In the genomic region with DNA sequence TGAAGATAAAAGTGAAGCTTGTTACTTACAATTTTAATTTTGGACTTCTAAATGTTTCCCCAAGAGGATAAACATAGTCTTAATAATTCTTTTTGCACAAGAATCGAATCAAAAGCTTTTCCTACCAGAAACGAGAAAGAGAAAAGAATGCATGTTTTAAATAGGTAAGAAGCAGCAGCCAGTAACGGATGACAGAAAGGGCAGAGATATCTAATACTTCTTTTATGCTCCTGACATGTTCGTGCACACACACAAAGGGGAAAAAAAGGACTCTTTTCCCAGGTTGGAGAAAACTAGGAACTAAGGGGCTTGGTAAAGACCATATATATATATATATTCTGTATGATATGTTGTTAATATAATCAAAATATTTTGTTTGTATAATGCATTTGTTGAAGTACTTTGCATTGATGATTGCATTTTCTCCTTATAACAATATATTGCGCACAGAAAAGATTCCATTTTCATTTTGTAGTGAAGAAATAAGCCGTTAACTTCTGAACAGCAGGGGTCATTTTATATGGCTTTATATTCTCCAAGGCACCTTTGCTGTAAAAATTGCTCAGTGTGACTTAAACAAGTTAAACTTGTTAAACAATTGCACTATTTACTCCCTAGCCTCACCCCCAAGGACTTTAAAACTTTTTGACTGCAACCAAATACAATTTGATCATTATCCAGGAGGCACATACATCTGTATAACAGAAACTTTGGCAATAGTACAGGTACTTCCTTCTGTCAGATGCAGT, we compare ENCODE assay signal across 3 cellular contexts.
TF ChIP-seq lines count a peak whose summit lies in the region.

No MANE protein-coding gene starts in this region.

TF ChIP-seq in A549, 52 proteins besides CTCF, POLR2A, EP300 and RAD21:
- TF ChIP-seq, protein P1, sequence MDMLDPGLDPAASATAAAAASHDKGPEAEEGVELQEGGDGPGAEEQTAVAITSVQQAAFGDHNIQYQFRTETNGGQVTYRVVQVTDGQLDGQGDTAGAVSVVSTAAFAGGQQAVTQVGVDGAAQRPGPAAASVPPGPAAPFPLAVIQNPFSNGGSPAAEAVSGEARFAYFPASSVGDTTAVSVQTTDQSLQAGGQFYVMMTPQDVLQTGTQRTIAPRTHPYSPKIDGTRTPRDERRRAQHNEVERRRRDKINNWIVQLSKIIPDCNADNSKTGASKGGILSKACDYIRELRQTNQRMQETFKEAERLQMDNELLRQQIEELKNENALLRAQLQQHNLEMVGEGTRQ (IDR thresholded peaks at IDR 0.05), result no peak
- TF ChIP-seq MAZ (IDR thresholded peaks at IDR 0.05; ENCODE audit: borderline replicate concordance, low read depth, low read length), result no peak

TF ChIP-seq in IMR-90, 13 proteins besides CTCF, POLR2A, EP300 and RAD21:
- TF ChIP-seq BHLHE40 (IDR thresholded peaks at IDR 0.05; ENCODE audit: low read depth, low read length) (no peak), MXI1 (IDR thresholded peaks at IDR 0.05; ENCODE audit: borderline replicate concordance, low read depth, low read length) (no peak), CHD1 (IDR thresholded peaks at IDR 0.05; ENCODE audit: low read depth, low read length) (no peak), MAFK (IDR thresholded peaks at IDR 0.05; ENCODE audit: low read depth, low read length) (no peak), RCOR1 (IDR thresholded peaks at IDR 0.05; ENCODE audit: insufficient replicate concordance, low read length) (no peak), FOS (IDR thresholded peaks at IDR 0.05; ENCODE audit: low read depth, low read length) (no peak), CEBPB (IDR thresholded peaks at IDR 0.05; ENCODE audit: low read depth, low read length) (no peak), RFX5 (IDR thresholded peaks at IDR 0.05; ENCODE audit: low read depth, low read length) (no peak), NFE2L2 (IDR thresholded peaks at IDR 0.05; ENCODE audit: low read depth, low read length) (no peak), MAZ (IDR thresholded peaks at IDR 0.05; ENCODE audit: borderline replicate concordance, low read depth, low read length) (no peak), SMC3 (IDR thresholded peaks at IDR 0.05; ENCODE audit: low read depth, low read length) (no peak)
- TF ChIP-seq, protein P1 (IDR thresholded peaks at IDR 0.05; ENCODE audit: low read depth, low read length), result no peak
- TF ChIP-seq, protein P2, sequence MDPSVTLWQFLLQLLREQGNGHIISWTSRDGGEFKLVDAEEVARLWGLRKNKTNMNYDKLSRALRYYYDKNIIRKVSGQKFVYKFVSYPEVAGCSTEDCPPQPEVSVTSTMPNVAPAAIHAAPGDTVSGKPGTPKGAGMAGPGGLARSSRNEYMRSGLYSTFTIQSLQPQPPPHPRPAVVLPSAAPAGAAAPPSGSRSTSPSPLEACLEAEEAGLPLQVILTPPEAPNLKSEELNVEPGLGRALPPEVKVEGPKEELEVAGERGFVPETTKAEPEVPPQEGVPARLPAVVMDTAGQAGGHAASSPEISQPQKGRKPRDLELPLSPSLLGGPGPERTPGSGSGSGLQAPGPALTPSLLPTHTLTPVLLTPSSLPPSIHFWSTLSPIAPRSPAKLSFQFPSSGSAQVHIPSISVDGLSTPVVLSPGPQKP (IDR thresholded peaks at IDR 0.05; ENCODE audit: borderline replicate concordance, low read depth, low read length), result no peak

TF ChIP-seq in K562, 482 proteins besides CTCF, POLR2A, EP300 and RAD21 (continues in another document):
- no peak for TF ChIP-seq POLR2G (IDR thresholded peaks at IDR 0.05; ENCODE audit: low read depth, low read length)
- TF ChIP-seq, protein P3, sequence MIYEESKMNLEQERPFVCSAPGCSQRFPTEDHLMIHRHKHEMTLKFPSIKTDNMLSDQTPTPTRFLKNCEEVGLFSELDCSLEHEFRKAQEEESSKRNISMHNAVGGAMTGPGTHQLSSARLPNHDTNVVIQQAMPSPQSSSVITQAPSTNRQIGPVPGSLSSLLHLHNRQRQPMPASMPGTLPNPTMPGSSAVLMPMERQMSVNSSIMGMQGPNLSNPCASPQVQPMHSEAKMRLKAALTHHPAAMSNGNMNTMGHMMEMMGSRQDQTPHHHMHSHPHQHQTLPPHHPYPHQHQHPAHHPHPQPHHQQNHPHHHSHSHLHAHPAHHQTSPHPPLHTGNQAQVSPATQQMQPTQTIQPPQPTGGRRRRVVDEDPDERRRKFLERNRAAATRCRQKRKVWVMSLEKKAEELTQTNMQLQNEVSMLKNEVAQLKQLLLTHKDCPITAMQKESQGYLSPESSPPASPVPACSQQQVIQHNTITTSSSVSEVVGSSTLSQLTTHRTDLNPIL (CRISPR knock-in tag; IDR thresholded peaks at IDR 0.05), result no peak
- no peak for TF ChIP-seq KAT2B (IDR thresholded peaks at IDR 0.05; ENCODE audit: low read depth, low read length)
- TF ChIP-seq SNIP1 (IDR thresholded peaks at IDR 0.05; ENCODE audit: low read depth), result no peak
- TF ChIP-seq MXI1 (IDR thresholded peaks at IDR 0.05; ENCODE audit: low read depth, low read length), result no peak
- TF ChIP-seq RFX5 (IDR thresholded peaks at IDR 0.05; ENCODE audit: low read depth, low read length), result no peak
- TF ChIP-seq, protein P4, sequence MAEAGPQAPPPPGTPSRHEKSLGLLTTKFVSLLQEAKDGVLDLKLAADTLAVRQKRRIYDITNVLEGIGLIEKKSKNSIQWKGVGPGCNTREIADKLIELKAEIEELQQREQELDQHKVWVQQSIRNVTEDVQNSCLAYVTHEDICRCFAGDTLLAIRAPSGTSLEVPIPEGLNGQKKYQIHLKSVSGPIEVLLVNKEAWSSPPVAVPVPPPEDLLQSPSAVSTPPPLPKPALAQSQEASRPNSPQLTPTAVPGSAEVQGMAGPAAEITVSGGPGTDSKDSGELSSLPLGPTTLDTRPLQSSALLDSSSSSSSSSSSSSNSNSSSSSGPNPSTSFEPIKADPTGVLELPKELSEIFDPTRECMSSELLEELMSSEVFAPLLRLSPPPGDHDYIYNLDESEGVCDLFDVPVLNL (CRISPR knock-in tag; IDR thresholded peaks at IDR 0.05; ENCODE audit: low read depth), result no peak
- TF ChIP-seq, protein P5, sequence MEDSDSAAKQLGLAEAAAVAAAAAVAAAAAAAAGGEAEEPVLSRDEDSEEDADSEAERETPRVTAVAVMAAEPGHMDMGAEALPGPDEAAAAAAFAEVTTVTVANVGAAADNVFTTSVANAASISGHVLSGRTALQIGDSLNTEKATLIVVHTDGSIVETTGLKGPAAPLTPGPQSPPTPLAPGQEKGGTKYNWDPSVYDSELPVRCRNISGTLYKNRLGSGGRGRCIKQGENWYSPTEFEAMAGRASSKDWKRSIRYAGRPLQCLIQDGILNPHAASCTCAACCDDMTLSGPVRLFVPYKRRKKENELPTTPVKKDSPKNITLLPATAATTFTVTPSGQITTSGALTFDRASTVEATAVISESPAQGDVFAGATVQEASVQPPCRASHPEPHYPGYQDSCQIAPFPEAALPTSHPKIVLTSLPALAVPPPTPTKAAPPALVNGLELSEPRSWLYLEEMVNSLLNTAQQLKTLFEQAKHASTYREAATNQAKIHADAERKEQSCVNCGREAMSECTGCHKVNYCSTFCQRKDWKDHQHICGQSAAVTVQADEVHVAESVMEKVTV (CRISPR knock-in tag; IDR thresholded peaks at IDR 0.05), result no peak
- no peak for TF ChIP-seq TGIF2 (CRISPR knock-in tag; IDR thresholded peaks at IDR 0.05)
- no peak for TF ChIP-seq CBX3 (IDR thresholded peaks at IDR 0.05; ENCODE audit: borderline replicate concordance in 1 of 2, low read length in 2 of 2)
- no peak for TF ChIP-seq SREBF2 (CRISPR knock-in tag; IDR thresholded peaks at IDR 0.05)
- no peak for TF ChIP-seq ZNF668 (CRISPR knock-in tag; IDR thresholded peaks at IDR 0.05)
- no peak for TF ChIP-seq U2AF1 (optimal IDR thresholded peaks at IDR 0.05; ENCODE audit: low read depth, low read length)
- no peak for TF ChIP-seq NRF1 (conservative IDR thresholded peaks at IDR 0.05 in 1 of 2, IDR thresholded peaks at IDR 0.05 in 1 of 2)
- no peak for TF ChIP-seq ZC3H11A (IDR thresholded peaks at IDR 0.05; ENCODE audit: low read depth, low read length)
- no peak for TF ChIP-seq ZNF224 (CRISPR knock-in tag; IDR thresholded peaks at IDR 0.05)
- TF ChIP-seq ZNF583 (CRISPR knock-in tag; IDR thresholded peaks at IDR 0.05), result no peak
- TF ChIP-seq, protein P6, sequence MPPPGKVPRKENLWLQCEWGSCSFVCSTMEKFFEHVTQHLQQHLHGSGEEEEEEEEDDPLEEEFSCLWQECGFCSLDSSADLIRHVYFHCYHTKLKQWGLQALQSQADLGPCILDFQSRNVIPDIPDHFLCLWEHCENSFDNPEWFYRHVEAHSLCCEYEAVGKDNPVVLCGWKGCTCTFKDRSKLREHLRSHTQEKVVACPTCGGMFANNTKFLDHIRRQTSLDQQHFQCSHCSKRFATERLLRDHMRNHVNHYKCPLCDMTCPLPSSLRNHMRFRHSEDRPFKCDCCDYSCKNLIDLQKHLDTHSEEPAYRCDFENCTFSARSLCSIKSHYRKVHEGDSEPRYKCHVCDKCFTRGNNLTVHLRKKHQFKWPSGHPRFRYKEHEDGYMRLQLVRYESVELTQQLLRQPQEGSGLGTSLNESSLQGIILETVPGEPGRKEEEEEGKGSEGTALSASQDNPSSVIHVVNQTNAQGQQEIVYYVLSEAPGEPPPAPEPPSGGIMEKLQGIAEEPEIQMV (tag; conservative IDR thresholded peaks at IDR 0.05; ENCODE audit: low read depth), result no peak
- TF ChIP-seq MAFF (IDR thresholded peaks at IDR 0.05; ENCODE audit: low read length), result no peak
- no peak for TF ChIP-seq CREM (IDR thresholded peaks at IDR 0.05; ENCODE audit: low read depth)
- TF ChIP-seq CBX8 (IDR thresholded peaks at IDR 0.05; ENCODE audit: borderline replicate concordance, extremely low read depth, low read depth, low read length, poor library complexity, severe bottlenecking), result no peak
- TF ChIP-seq, protein P7, sequence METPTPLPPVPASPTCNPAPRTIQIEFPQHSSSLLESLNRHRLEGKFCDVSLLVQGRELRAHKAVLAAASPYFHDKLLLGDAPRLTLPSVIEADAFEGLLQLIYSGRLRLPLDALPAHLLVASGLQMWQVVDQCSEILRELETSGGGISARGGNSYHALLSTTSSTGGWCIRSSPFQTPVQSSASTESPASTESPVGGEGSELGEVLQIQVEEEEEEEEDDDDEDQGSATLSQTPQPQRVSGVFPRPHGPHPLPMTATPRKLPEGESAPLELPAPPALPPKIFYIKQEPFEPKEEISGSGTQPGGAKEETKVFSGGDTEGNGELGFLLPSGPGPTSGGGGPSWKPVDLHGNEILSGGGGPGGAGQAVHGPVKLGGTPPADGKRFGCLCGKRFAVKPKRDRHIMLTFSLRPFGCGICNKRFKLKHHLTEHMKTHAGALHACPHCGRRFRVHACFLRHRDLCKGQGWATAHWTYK (CRISPR knock-in tag; IDR thresholded peaks at IDR 0.05), result no peak
- TF ChIP-seq, protein P8, sequence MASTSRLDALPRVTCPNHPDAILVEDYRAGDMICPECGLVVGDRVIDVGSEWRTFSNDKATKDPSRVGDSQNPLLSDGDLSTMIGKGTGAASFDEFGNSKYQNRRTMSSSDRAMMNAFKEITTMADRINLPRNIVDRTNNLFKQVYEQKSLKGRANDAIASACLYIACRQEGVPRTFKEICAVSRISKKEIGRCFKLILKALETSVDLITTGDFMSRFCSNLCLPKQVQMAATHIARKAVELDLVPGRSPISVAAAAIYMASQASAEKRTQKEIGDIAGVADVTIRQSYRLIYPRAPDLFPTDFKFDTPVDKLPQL (IDR thresholded peaks at IDR 0.05; ENCODE audit: extremely low read depth, insufficient read length), result no peak
- TF ChIP-seq DIDO1 (tag; IDR thresholded peaks at IDR 0.05; ENCODE audit: low read depth), result no peak
- no peak for TF ChIP-seq EZH2 (IDR thresholded peaks at IDR 0.05; ENCODE audit: borderline replicate concordance, low read depth, low read length)
- no peak for TF ChIP-seq KLF6 (CRISPR knock-in tag; IDR thresholded peaks at IDR 0.05; ENCODE audit: borderline replicate concordance)
- no peak for TF ChIP-seq MYC (IDR thresholded peaks at IDR 0.05; ENCODE audit: low read depth, low read length)
- no peak for TF ChIP-seq MYC (CRISPR knock-in tag; IDR thresholded peaks at IDR 0.05; ENCODE audit: borderline replicate concordance, low read depth)
- no peak for TF ChIP-seq RFX7 (CRISPR knock-in tag; IDR thresholded peaks at IDR 0.05)
- no peak for TF ChIP-seq NFRKB (IDR thresholded peaks at IDR 0.05; ENCODE audit: low read depth)
- no peak for TF ChIP-seq ARNT (IDR thresholded peaks at IDR 0.05)
- no peak for TF ChIP-seq ZEB2 (IDR thresholded peaks at IDR 0.05)
- TF ChIP-seq PHF8 (IDR thresholded peaks at IDR 0.05; ENCODE audit: borderline replicate concordance, low read length), result 0 out of 2 replicates have a peak, but pooled peaks have one; percentile 11
- TF ChIP-seq, protein P9, sequence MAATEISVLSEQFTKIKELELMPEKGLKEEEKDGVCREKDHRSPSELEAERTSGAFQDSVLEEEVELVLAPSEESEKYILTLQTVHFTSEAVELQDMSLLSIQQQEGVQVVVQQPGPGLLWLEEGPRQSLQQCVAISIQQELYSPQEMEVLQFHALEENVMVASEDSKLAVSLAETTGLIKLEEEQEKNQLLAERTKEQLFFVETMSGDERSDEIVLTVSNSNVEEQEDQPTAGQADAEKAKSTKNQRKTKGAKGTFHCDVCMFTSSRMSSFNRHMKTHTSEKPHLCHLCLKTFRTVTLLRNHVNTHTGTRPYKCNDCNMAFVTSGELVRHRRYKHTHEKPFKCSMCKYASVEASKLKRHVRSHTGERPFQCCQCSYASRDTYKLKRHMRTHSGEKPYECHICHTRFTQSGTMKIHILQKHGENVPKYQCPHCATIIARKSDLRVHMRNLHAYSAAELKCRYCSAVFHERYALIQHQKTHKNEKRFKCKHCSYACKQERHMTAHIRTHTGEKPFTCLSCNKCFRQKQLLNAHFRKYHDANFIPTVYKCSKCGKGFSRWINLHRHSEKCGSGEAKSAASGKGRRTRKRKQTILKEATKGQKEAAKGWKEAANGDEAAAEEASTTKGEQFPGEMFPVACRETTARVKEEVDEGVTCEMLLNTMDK (IDR thresholded peaks at IDR 0.05; ENCODE audit: borderline replicate concordance, insufficient read depth, low read depth, low read length, poor library complexity, severe bottlenecking), result no peak
- TF ChIP-seq HOXB6 (CRISPR knock-in tag; IDR thresholded peaks at IDR 0.05; ENCODE audit: borderline replicate concordance), result no peak
- no peak for TF ChIP-seq STAT5B (CRISPR knock-in tag; IDR thresholded peaks at IDR 0.05)
- TF ChIP-seq ZNF436 (CRISPR knock-in tag; IDR thresholded peaks at IDR 0.05), result no peak
- TF ChIP-seq SMAD2 (IDR thresholded peaks at IDR 0.05; ENCODE audit: low read depth, low read length), result no peak
- TF ChIP-seq CHCHD3 (CRISPR knock-in tag; IDR thresholded peaks at IDR 0.05), result no peak
